Comparison of ENCODE assay signal across 18 cellular contexts in the genomic region with DNA sequence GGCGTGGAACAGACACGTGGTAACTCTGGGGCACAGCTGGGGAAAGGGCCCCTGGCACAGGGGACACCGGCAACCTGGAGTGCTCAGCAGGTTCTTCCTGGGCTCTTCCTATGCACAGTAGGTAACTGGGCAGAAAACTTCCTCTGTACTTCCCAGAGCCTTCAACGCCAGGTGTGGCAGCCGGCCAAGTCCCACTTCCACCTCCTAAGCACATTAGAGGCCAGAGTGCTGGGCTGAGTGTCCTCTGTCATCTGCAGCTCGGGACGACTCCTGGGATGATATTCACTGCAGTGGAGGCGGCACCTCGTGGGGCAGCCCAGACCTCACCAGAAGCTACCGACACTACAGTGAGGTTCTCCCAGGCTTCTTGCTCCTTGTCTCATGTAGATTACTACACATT.
DNase-seq lines count a peak whose midpoint lies in the region; ATAC-seq and TF ChIP-seq lines count a peak whose summit lies in the region.
"Had no signal": no experiment of that assay in that cellular context is flagged by ENCODE, and none has a peak within 500 bp of the region (broad histone marks: within the 10 kb centered on the region; RNA-seq: fewer than 3 reads in every experiment).

No MANE protein-coding gene starts in this region.

- no peak overlapping the region for H3K4me3 Mint-ChIP-seq in activated T-helper 1 cell treated with anti-CD3 and anti-CD28 coated beads, Interleukin-12 subunit alpha, Interleukin-12 subunit beta, Interleukin-2, Interleukin-4 antibody, amounts not matched to agents 30 ng/mL and 10 ng/mL and 1 ng/mL, durations not matched to agents 14 hours and 24 hours and 36 hours
- H3K4me3 Mint-ChIP-seq: CD4-positive, alpha-beta memory T cell had no signal

- H3K36me3 Mint-ChIP-seq in activated T-helper 1 cell treated with anti-CD3 and anti-CD28 coated beads, Interleukin-12 subunit alpha, Interleukin-12 subunit beta, Interleukin-2, Interleukin-4 antibody, amounts not matched to agents 30 ng/mL and 10 ng/mL and 1 ng/mL, durations not matched to agents 14 hours and 24 hours and 36 hours (ENCODE audit: low read depth), result peaks cover 60% of the 10 kb centered on the region

- H3K4me1 ChIP-seq in HEK293 (ENCODE audit: control insufficient read depth, insufficient read depth, low read length) (no peaks in the 10 kb centered on the region), left lung (peaks cover 5 to 24% of the 10 kb centered on the region in 2 donors)
- H3K4me1 ChIP-seq: BE2C had no signal

- H3K4me1 Mint-ChIP-seq in activated T-helper 1 cell treated with anti-CD3 and anti-CD28 coated beads, Interleukin-12 subunit alpha, Interleukin-12 subunit beta, Interleukin-2, Interleukin-4 antibody, amounts not matched to agents 30 ng/mL and 10 ng/mL and 1 ng/mL, durations not matched to agents 14 hours and 24 hours and 36 hours (ENCODE audit: low read depth), result peaks cover 10% of the 10 kb centered on the region

- H3K36me3 ChIP-seq in HEK293 (ENCODE audit: control insufficient read depth in 2 of 2, insufficient read depth in 1 of 2, low read length in 2 of 2) (peaks cover 25 to 95% of the 10 kb centered on the region in 2 experiments; a peak in 2 of 3 replicates), left lung (peaks cover 0 to 100% of the 10 kb centered on the region in 2 donors)

- intact Hi-C loops in activated T-helper 1 cell treated with anti-CD3 and anti-CD28 coated beads, Interleukin-12 subunit alpha, Interleukin-12 subunit beta, Interleukin-2, Interleukin-4 antibody, amounts not matched to agents 30 ng/mL and 10 ng/mL and 1 ng/mL, durations not matched to agents 14 hours and 24 hours and 36 hours (cut with micrococcal nuclease), result no loop called here
- intact Hi-C loops in left lung (cut with DNase I) (no loop called here), sciatic nerve (cut with DNase I) (no loop called here)

- H3K27me3 ChIP-seq in left lung, result no peaks in the 10 kb centered on the region
- H3K27me3 ChIP-seq: BE2C had no signal

- TF ChIP-seq CTCF in HEK293 (tag by site-specific recombination; IDR thresholded peaks at IDR 0.05), result no peak
- TF ChIP-seq CTCF in left lung (IDR thresholded peaks at IDR 0.05), result no peak

- H3K27ac Mint-ChIP-seq in activated T-helper 1 cell treated with anti-CD3 and anti-CD28 coated beads, Interleukin-12 subunit alpha, Interleukin-12 subunit beta, Interleukin-2, Interleukin-4 antibody, amounts not matched to agents 30 ng/mL and 10 ng/mL and 1 ng/mL, durations not matched to agents 14 hours and 24 hours and 36 hours, result peak overlapping the region; percentile 52
- H3K27ac Mint-ChIP-seq: CD4-positive, alpha-beta memory T cell had no signal

- H3K9me3 Mint-ChIP-seq in activated T-helper 1 cell treated with anti-CD3 and anti-CD28 coated beads, Interleukin-12 subunit alpha, Interleukin-12 subunit beta, Interleukin-2, Interleukin-4 antibody, amounts not matched to agents 30 ng/mL and 10 ng/mL and 1 ng/mL, durations not matched to agents 14 hours and 24 hours and 36 hours, result no peaks in the 10 kb centered on the region
- H3K9me3 Mint-ChIP-seq: CD4-positive, alpha-beta memory T cell had no signal

- no peak overlapping the region for H3K4me3 ChIP-seq in HEK293 (ENCODE audit: low read depth, low read length)
- no peak overlapping the region for H3K4me3 ChIP-seq in left lung

- H3K9me3 ChIP-seq in HEK293 (ENCODE audit: control insufficient read depth, insufficient read depth, low read depth, low read length), result no peaks in the 10 kb centered on the region
- no peaks in the 10 kb centered on the region for H3K9me3 ChIP-seq in left lung
- H3K9me3 ChIP-seq: BE2C had no signal

- no peak for DNase-seq in activated T-helper 1 cell treated with anti-CD3 and anti-CD28 coated beads, Interleukin-12 subunit alpha, Interleukin-12 subunit beta, Interleukin-2, Interleukin-4 antibody, amounts not matched to agents 30 ng/mL and 10 ng/mL and 1 ng/mL, durations not matched to agents 14 hours and 24 hours and 36 hours (ENCODE audit: low spot score)
- DNase-seq in left lung, result peak in 1 of 2 donors; percentile 80
- DNase-seq in sciatic nerve (ENCODE audit: low spot score), result no peak
- DNase-seq in NCI-H446 (lab: John Stamatoyannopoulos, UW), result no peak
- no peak for DNase-seq in GDM1 (lab: John Stamatoyannopoulos, UW)
- no peak for DNase-seq in activated CD8-positive, alpha-beta memory T cell treated with anti-CD3 and anti-CD28 coated beads, Interleukin-2, amount 50 U/mL, for 48 hours
- DNase-seq: BE2C; CD4-positive, alpha-beta memory T cell; DMS79 treated with DMSO at 0.1 percent for 48 hours; Kasumi-1; NCI-H2029; NCI-H2171 treated with DMSO at 0.1 percent for 48 hours; NCI-H510A; NCI-H82; SHP77 treated with DMSO at 0.1 percent for 48 hours had no signal

- H3K27me3 Mint-ChIP-seq in activated T-helper 1 cell treated with anti-CD3 and anti-CD28 coated beads, Interleukin-12 subunit alpha, Interleukin-12 subunit beta, Interleukin-2, Interleukin-4 antibody, amounts not matched to agents 30 ng/mL and 10 ng/mL and 1 ng/mL, durations not matched to agents 14 hours and 24 hours and 36 hours (ENCODE audit: insufficient read depth), result no peaks in the 10 kb centered on the region
- H3K27me3 Mint-ChIP-seq: CD4-positive, alpha-beta memory T cell had no signal

- POLR2A ChIA-PET in HEK293 (lab: Yijun Ruan, JAX), result no interaction called here

- no peak overlapping the region for H3K27ac ChIP-seq in HEK293 (ENCODE audit: extremely low read depth, low read depth, low read length)
- peak overlapping the region; percentile 20 to 53 for H3K27ac ChIP-seq in left lung

- ATAC-seq in left lung (peak; percentile 61), sciatic nerve (peak; percentile 16), HG03097 (IDR thresholded peaks at IDR 0.05; ENCODE audit: low FRiP score, unreplicated experiment) (no peak)
- ATAC-seq: Panc1 had no signal

- CTCF ChIA-PET in HEK293 (lab: Yijun Ruan, JAX), result no interaction called here

TF ChIP-seq in HEK293, 187 proteins besides CTCF, POLR2A, EP300 and RAD21:
- TF ChIP-seq OSR2 (tag by site-specific recombination; IDR thresholded peaks at IDR 0.05), result no peak
- TF ChIP-seq, protein P1, sequence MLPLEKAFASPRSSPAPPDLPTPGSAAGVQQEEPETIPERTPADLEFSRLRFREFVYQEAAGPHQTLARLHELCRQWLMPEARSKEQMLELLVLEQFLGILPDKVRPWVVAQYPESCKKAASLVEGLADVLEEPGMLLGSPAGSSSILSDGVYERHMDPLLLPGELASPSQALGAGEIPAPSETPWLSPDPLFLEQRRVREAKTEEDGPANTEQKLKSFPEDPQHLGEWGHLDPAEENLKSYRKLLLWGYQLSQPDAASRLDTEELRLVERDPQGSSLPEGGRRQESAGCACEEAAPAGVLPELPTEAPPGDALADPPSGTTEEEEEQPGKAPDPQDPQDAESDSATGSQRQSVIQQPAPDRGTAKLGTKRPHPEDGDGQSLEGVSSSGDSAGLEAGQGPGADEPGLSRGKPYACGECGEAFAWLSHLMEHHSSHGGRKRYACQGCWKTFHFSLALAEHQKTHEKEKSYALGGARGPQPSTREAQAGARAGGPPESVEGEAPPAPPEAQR (tag by site-specific recombination; IDR thresholded peaks at IDR 0.05), result no peak
- TF ChIP-seq ZNF624 (tag by site-specific recombination; IDR thresholded peaks at IDR 0.05), result no peak
- TF ChIP-seq ZBTB49 (tag by site-specific recombination; IDR thresholded peaks at IDR 0.05; ENCODE audit: low read depth), result no peak
- TF ChIP-seq ZIC2 (tag by site-specific recombination; IDR thresholded peaks at IDR 0.05), result peak; percentile 42; the same call in 1 of the 2 replicates
- TF ChIP-seq ZNF169 (tag by site-specific recombination; IDR thresholded peaks at IDR 0.05), result no peak
- TF ChIP-seq, protein P2, sequence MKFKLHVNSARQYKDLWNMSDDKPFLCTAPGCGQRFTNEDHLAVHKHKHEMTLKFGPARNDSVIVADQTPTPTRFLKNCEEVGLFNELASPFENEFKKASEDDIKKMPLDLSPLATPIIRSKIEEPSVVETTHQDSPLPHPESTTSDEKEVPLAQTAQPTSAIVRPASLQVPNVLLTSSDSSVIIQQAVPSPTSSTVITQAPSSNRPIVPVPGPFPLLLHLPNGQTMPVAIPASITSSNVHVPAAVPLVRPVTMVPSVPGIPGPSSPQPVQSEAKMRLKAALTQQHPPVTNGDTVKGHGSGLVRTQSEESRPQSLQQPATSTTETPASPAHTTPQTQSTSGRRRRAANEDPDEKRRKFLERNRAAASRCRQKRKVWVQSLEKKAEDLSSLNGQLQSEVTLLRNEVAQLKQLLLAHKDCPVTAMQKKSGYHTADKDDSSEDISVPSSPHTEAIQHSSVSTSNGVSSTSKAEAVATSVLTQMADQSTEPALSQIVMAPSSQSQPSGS (tag by site-specific recombination; IDR thresholded peaks at IDR 0.05; ENCODE audit: low read depth), result no peak
